ENCODE assay signal across 26 cellular contexts in genomic region chr1:47769983-47770382, GRCh38.
DNase-seq lines count a peak whose midpoint lies in the region; ATAC-seq, FAIRE-seq and TF ChIP-seq lines count a peak whose summit lies in the region.
"Had no signal": no experiment of that assay in that cellular context is flagged by ENCODE, and none has a peak within 500 bp of the region (broad histone marks: within the 10 kb centered on the region; RNA-seq: fewer than 3 reads in every experiment).

No MANE protein-coding gene starts in this region.

- TF ChIP-seq CTCF in chondrocyte (IDR thresholded peaks at IDR 0.05) (no peak), kidney (IDR thresholded peaks at IDR 0.05; ENCODE audit: borderline replicate concordance, extremely low read depth, insufficient read depth) (no peak), lower lobe of right lung (IDR thresholded peaks at IDR 0.05) (no peak), tibial artery (IDR thresholded peaks at IDR 0.05) (no peak)

- no peak overlapping the region for H3K4me3 Mint-ChIP-seq in chondrocyte (ENCODE audit: unreplicated experiment)
- H3K4me3 Mint-ChIP-seq: B cell; CD4-positive, alpha-beta T cell; CD8-positive, alpha-beta T cell had no signal

- ATAC-seq in lower lobe of right lung (no peak), GM18907 (IDR thresholded peaks at IDR 0.05; ENCODE audit: unreplicated experiment) (no peak)
- ATAC-seq: A549; CD8-positive, alpha-beta T cell; GM12878 had no signal

- peaks cover 2% of the 10 kb centered on the region for H3K36me3 Mint-ChIP-seq in chondrocyte (ENCODE audit: low read depth)
- H3K36me3 Mint-ChIP-seq: CD8-positive, alpha-beta T cell had no signal

- no peak overlapping the region for H3K27ac Mint-ChIP-seq in chondrocyte (ENCODE audit: unreplicated experiment)
- H3K27ac Mint-ChIP-seq: B cell; CD4-positive, alpha-beta T cell; CD8-positive, alpha-beta T cell had no signal

- H3K27me3 Mint-ChIP-seq in chondrocyte (ENCODE audit: low read depth), result peaks cover 18% of the 10 kb centered on the region

- intact Hi-C loops in kidney (cut with DNase I), result no loop called here
- intact Hi-C loops in lower lobe of right lung (cut with DNase I), result no loop called here
- intact Hi-C loops in tibial artery (cut with DNase I; ENCODE audit: low total_unique reads), result no loop called here

- peaks cover 3% of the 10 kb centered on the region for H3K4me1 Mint-ChIP-seq in chondrocyte (ENCODE audit: low read depth)
- H3K4me1 Mint-ChIP-seq: B cell had no signal

- H3K4me3 ChIP-seq in kidney (ENCODE audit: low read length in 2 of 2) (no peak overlapping the region), lower lobe of right lung (no peak overlapping the region), tibial artery (no peak overlapping the region)
- H3K4me3 ChIP-seq: A549; BLaER1 treated with 17β-estradiol and CSF1 and Interleukin-3, amounts not matched to agents 10 nM and 100 nM; GM12878 had no signal

- DNase-seq in chondrocyte (ENCODE audit: low spot score) (peak; percentile 57), kidney (peak; percentile 36), lower lobe of right lung (peak; percentile 12), tibial artery (no peak), DMS53 treated with DMSO at 0.1 percent for 48 hours (lab: John Stamatoyannopoulos, UW; ENCODE audit: unreplicated experiment) (no peak), middle frontal gyrus (ENCODE audit: extremely low spot score, low spot score) (no peak)
- DNase-seq: AML-193; Caco-2; Calu3; CD4-positive, alpha-beta T cell; CD8-positive, alpha-beta T cell; DMS79; DND-41; EL; GDM1 had no signal

- H3K27me3 ChIP-seq in lower lobe of right lung (ENCODE audit: low read depth), result no peaks in the 10 kb centered on the region
- no peaks in the 10 kb centered on the region for H3K27me3 ChIP-seq in tibial artery
- H3K27me3 ChIP-seq: BLaER1 treated with 17β-estradiol and CSF1 and Interleukin-3, amounts not matched to agents 10 nM and 100 nM had no signal

- no peak overlapping the region for H3K9ac ChIP-seq in kidney (ENCODE audit: low read length in 2 of 2)
- H3K9ac ChIP-seq: BLaER1 treated with 17β-estradiol and CSF1 and Interleukin-3, amounts not matched to agents 10 nM and 100 nM had no signal

- H3K27ac ChIP-seq in kidney (ENCODE audit: low read depth in 2 of 2, low read length in 2 of 2) (no peak overlapping the region), lower lobe of right lung (no peak overlapping the region), tibial artery (peak overlapping the region; percentile 72)
- H3K27ac ChIP-seq: 22Rv1; A549; BLaER1 treated with 17β-estradiol and CSF1 and Interleukin-3, amounts not matched to agents 10 nM and 100 nM; C4-2B had no signal

- H3K36me3 ChIP-seq in kidney (ENCODE audit: control insufficient read depth in 1 of 2, insufficient read depth in 2 of 2, low read length in 2 of 2) (peaks cover 5 to 21% of the 10 kb centered on the region in 2 donors), lower lobe of right lung (no peaks in the 10 kb centered on the region), tibial artery (peaks cover 0 to 36% (median 18%) of the 10 kb centered on the region in 3 donors)
- H3K36me3 ChIP-seq: BLaER1 treated with 17β-estradiol and CSF1 and Interleukin-3, amounts not matched to agents 10 nM and 100 nM had no signal

- no peaks in the 10 kb centered on the region for H3K9me3 Mint-ChIP-seq in chondrocyte (ENCODE audit: low read depth)
- H3K9me3 Mint-ChIP-seq: CD4-positive, alpha-beta T cell; CD8-positive, alpha-beta T cell had no signal

- no peaks in the 10 kb centered on the region for H3K9me3 ChIP-seq in kidney (ENCODE audit: control insufficient read depth in 1 of 2, low read length in 2 of 2)
- no peaks in the 10 kb centered on the region for H3K9me3 ChIP-seq in lower lobe of right lung
- no peaks in the 10 kb centered on the region for H3K9me3 ChIP-seq in tibial artery
- H3K9me3 ChIP-seq: A549, Caco-2 had no signal

- FAIRE-seq in kidney (lab: Jason Lieb, UNC), result no peak
- FAIRE-seq: A549, D721Med, GM12878, GM12892, GM18507, GM19239 had no signal

- H3K4me1 ChIP-seq in kidney (ENCODE audit: control insufficient read depth in 1 of 2, insufficient read depth in 1 of 2, low read depth in 1 of 2, low read length in 2 of 2) (peaks cover 0 to 4% of the 10 kb centered on the region in 2 donors), lower lobe of right lung (no peaks in the 10 kb centered on the region), tibial artery (peaks cover 0 to 60% (median 45%) of the 10 kb centered on the region in 4 donors)
- H3K4me1 ChIP-seq: A549; BLaER1 treated with 17β-estradiol and CSF1 and Interleukin-3, amounts not matched to agents 10 nM and 100 nM; Caco-2 had no signal

Comparison
In these comparisons a context has a peak if more than half of its experiments do, and no peak if none do; other contexts are left out.
1. DNase-seq: peak in chondrocyte (single experiment), kidney (single experiment) and lower lobe of right lung (single experiment); none in tibial artery (0 of 2), DMS53 treated with DMSO at 0.1 percent for 48 hours (single experiment) and middle frontal gyrus (single experiment).
2. H3K27ac ChIP-seq: peak in tibial artery (2 of 2); none in kidney (0 of 2) and lower lobe of right lung (single experiment).